ENCODE assay signal across 20 cellular contexts in genomic region chr1:216238844-216239243, GRCh38.
DNase-seq lines count a peak whose midpoint lies in the region; ATAC-seq and TF ChIP-seq lines count a peak whose summit lies in the region.
"Had no signal": no experiment of that assay in that cellular context is flagged by ENCODE, and none has a peak within 500 bp of the region (broad histone marks: within the 10 kb centered on the region; RNA-seq: fewer than 3 reads in every experiment).

No MANE protein-coding gene starts in this region.

- no peak overlapping the region for H3K27ac ChIP-seq in SK-N-MC
- H3K27ac ChIP-seq in hepatocyte, result no peak overlapping the region
- H3K27ac ChIP-seq: A549; BLaER1 treated with 17β-estradiol and CSF1 and Interleukin-3, amounts not matched to agents 10 nM and 100 nM had no signal

- 64% methylated on average over 1 of the region's 1 CpG for WGBS in hepatocyte (ENCODE audit: low lambda C conversion rate, missing lambda C conversion rate)

- no peaks in the 10 kb centered on the region for H3K9me2 ChIP-seq in hepatocyte (replicated peaks; ENCODE audit: insufficient read depth)

- H3K36me3 ChIP-seq in SK-N-MC (ENCODE audit: insufficient read depth, low read length) (no peaks in the 10 kb centered on the region), adipocyte (ENCODE audit: control insufficient read depth, insufficient read depth, low read length, severe bottlenecking) (no peaks in the 10 kb centered on the region), hepatocyte (replicated peaks; ENCODE audit: insufficient read depth, low read depth) (no peaks in the 10 kb centered on the region)
- H3K36me3 ChIP-seq: BE2C; BLaER1 treated with 17β-estradiol and CSF1 and Interleukin-3, amounts not matched to agents 10 nM and 100 nM; HAP-1 had no signal

- no peak overlapping the region for H3K9ac ChIP-seq in SK-N-MC (ENCODE audit: insufficient read length)
- H3K9ac ChIP-seq in adipocyte (ENCODE audit: low read length), result no peak overlapping the region
- H3K9ac ChIP-seq: BLaER1 treated with 17β-estradiol and CSF1 and Interleukin-3, amounts not matched to agents 10 nM and 100 nM had no signal

- H2AFZ ChIP-seq in hepatocyte, result no peak overlapping the region

- H3K4me2 ChIP-seq in hepatocyte, result peak overlapping the region; percentile 16
- H3K4me2 ChIP-seq: A549; BLaER1 treated with 17β-estradiol and CSF1 and Interleukin-3, amounts not matched to agents 10 nM and 100 nM had no signal

- no peak for TF ChIP-seq CTCF in hepatocyte (IDR thresholded peaks at IDR 0.05; ENCODE audit: poor library complexity)

- H3K4me1 ChIP-seq in adipocyte (ENCODE audit: control insufficient read depth, insufficient read depth, low read length) (no peaks in the 10 kb centered on the region), hepatocyte (ENCODE audit: insufficient read depth) (no peaks in the 10 kb centered on the region)
- H3K4me1 ChIP-seq: A549, HAP-1 had no signal

- H4K20me1 ChIP-seq in hepatocyte (ENCODE audit: insufficient read depth, poor library complexity, severe bottlenecking), result no peaks in the 10 kb centered on the region
- H4K20me1 ChIP-seq: BLaER1 treated with 17β-estradiol and CSF1 and Interleukin-3, amounts not matched to agents 10 nM and 100 nM had no signal

- H3K4me3 ChIP-seq in SK-N-MC, result peak overlapping the region; percentile 42; the same call in 1 of the 2 replicates
- no peak overlapping the region for H3K4me3 ChIP-seq in adipocyte (ENCODE audit: low read length)
- no peak overlapping the region for H3K4me3 ChIP-seq in hepatocyte
- H3K4me3 ChIP-seq: A549; BLaER1 treated with 17β-estradiol and CSF1 and Interleukin-3, amounts not matched to agents 10 nM and 100 nM; HAP-1 had no signal

- no peak for ATAC-seq in GM19035 (IDR thresholded peaks at IDR 0.05; ENCODE audit: unreplicated experiment)
- ATAC-seq in HG03565 (IDR thresholded peaks at IDR 0.05; ENCODE audit: unreplicated experiment), result no peak
- ATAC-seq: A549 had no signal

- DNase-seq in EH (ENCODE audit: low read depth), result peak; percentile 15
- peak; percentile 45 for DNase-seq in SK-N-MC (ENCODE audit: low read depth, low spot score)
- peak; percentile 57 for DNase-seq in adipocyte (ENCODE audit: low read depth)
- no peak for DNase-seq in hepatocyte (ENCODE audit: low spot score)
- no peak for DNase-seq in NCI-H1417 treated with DMSO at 0.1 percent for 48 hours (lab: John Stamatoyannopoulos, UW)
- DNase-seq: 8988T; ACHN; AML-193; BE2C; CD4-positive, alpha-beta T cell; CD8-positive, alpha-beta memory T cell; DMS 273 treated with DMSO at 0.1 percent for 48 hours; DMS79; GF-D8; GOT3 had no signal

- H3K9me3 ChIP-seq in SK-N-MC (ENCODE audit: low read depth, low read length), result no peaks in the 10 kb centered on the region
- no peaks in the 10 kb centered on the region for H3K9me3 ChIP-seq in adipocyte (ENCODE audit: control insufficient read depth, low read length)
- no peaks in the 10 kb centered on the region for H3K9me3 ChIP-seq in hepatocyte (ENCODE audit: low read depth)
- H3K9me3 ChIP-seq: A549; BE2C; BLaER1 treated with 17β-estradiol and CSF1 and Interleukin-3, amounts not matched to agents 10 nM and 100 nM; HAP-1 had no signal

- no peaks in the 10 kb centered on the region for H3K27me3 ChIP-seq in adipocyte (replicated peaks; ENCODE audit: control insufficient read depth, insufficient read depth, low read length)
- no peaks in the 10 kb centered on the region for H3K27me3 ChIP-seq in hepatocyte
- H3K27me3 ChIP-seq: BE2C; BLaER1 treated with 17β-estradiol and CSF1 and Interleukin-3, amounts not matched to agents 10 nM and 100 nM had no signal

- no peaks in the 10 kb centered on the region for H3K79me2 ChIP-seq in hepatocyte

Comparison
In these comparisons a context has a peak if more than half of its experiments do, and no peak if none do; other contexts are left out.
1. DNase-seq: peak in EH (single experiment), SK-N-MC (single experiment) and adipocyte (single experiment); none in hepatocyte (single experiment) and NCI-H1417 treated with DMSO at 0.1 percent for 48 hours (single experiment).